Comparison of ENCODE assay signal across 8 cellular contexts in the genomic region with DNA sequence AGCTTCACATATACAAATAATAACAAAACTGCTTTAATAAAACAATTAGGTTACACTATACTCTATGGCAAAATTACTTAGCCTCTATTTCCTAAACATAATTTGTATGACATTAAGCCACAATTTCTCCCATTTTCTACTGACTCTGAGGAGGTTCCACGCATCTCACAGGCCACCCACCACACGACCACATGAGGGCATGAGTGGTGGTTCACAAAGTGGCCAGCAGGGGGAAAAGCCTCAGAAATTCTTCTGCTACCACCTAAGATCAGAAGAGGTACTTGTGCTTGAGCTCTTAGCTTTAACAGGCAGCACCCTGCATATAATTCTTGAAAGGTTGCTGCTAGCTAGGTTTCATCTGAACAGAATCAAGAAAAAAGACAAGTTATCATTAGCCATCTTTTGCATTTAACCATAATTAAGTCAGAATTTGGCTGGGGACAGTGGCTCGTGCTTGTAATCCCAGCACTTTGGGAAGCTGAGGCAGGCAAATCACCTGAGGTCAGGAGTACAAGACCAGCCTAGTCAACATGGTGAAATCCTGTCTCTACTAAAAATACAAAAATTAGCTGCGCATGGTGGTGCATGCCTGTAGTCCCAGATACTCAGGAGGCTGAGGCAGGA. TPM values are rescaled to one million over a fixed set of nuclear protein-coding genes. Genes with fewer than 3 reads are reported as not detected.
A peak's percentile ranks its signal among the peaks of the same experiment; 100 is the strongest.
DNase-seq lines count a peak whose midpoint lies in the region; ATAC-seq and TF ChIP-seq lines count a peak whose summit lies in the region.

No MANE protein-coding gene starts in this region.

- H3K27me3 ChIP-seq in BJ (ENCODE audit: control insufficient read depth, insufficient read depth, low read length): no peaks in the 10 kb centered on the region
- no peaks in the 10 kb centered on the region for H3K27me3 ChIP-seq in endodermal cell (ENCODE audit: control insufficient read depth, insufficient read depth, low read length, poor library complexity, severe bottlenecking)
- H3K27me3 ChIP-seq in testis: no peaks in the 10 kb centered on the region

- H3K27me3 Mint-ChIP-seq in activated CD4-positive, alpha-beta memory T cell treated with anti-CD3 and anti-CD28 coated beads, Interleukin-2, amount 10 ng/mL, durations not matched to agents 7 days and 5 days: no peaks in the 10 kb centered on the region
- H3K27me3 Mint-ChIP-seq in endodermal cell (ENCODE audit: insufficient read depth): no peaks in the 10 kb centered on the region
- no peaks in the 10 kb centered on the region for H3K27me3 Mint-ChIP-seq in neural crest cell (ENCODE audit: low read depth)

- peak; percentile 85 for TF ChIP-seq CTCF in BJ (IDR thresholded peaks at IDR 0.05; ENCODE audit: insufficient read depth, low read depth, low read length)
- peak; percentile 90 for TF ChIP-seq CTCF in endodermal cell (conservative IDR thresholded peaks at IDR 0.05)
- TF ChIP-seq CTCF in neural crest cell (conservative IDR thresholded peaks at IDR 0.05): peak; percentile 75
- peak; percentile 42 to 80 (median 61) for TF ChIP-seq CTCF in testis (IDR thresholded peaks at IDR 0.05)

- intact Hi-C loops in testis (cut with DNase I; ENCODE audit: low total_unique reads): no loop called here

- ATAC-seq in GM18870 (IDR thresholded peaks at IDR 0.05; ENCODE audit: unreplicated experiment): peak; percentile 73
- ATAC-seq in HG03108 (IDR thresholded peaks at IDR 0.05; ENCODE audit: unreplicated experiment): peak; percentile 75

- peaks cover 57% of the 10 kb centered on the region for H3K36me3 Mint-ChIP-seq in activated CD4-positive, alpha-beta memory T cell treated with anti-CD3 and anti-CD28 coated beads, Interleukin-2, amount 10 ng/mL, durations not matched to agents 7 days and 5 days (ENCODE audit: low read depth)
- H3K36me3 Mint-ChIP-seq in endodermal cell (ENCODE audit: low read depth): peaks cover 8% of the 10 kb centered on the region
- no peaks in the 10 kb centered on the region for H3K36me3 Mint-ChIP-seq in neural crest cell (ENCODE audit: low read depth)

- DNase-seq in BJ (ENCODE audit: low read depth) (no peak), NCI-H526 treated with DMSO at 0.1 percent for 48 hours (lab: John Stamatoyannopoulos, UW) (peak; percentile 25), endodermal cell (peak; percentile 86), neural crest cell (ENCODE audit: low read depth, low spot score) (peak; percentile 62), testis (peak; percentile 62)
- DNase-seq in activated CD4-positive, alpha-beta memory T cell treated with anti-CD3 and anti-CD28 coated beads, Interleukin-2, amount 10 ng/mL, durations not matched to agents 7 days and 5 days: peak; percentile 77

- WGBS in endodermal cell (ENCODE audit: insufficient coverage in 1 of 2, insufficient read length in 1 of 2), 2 experiments: 65 to 79% methylated on average over 2 to 4 of the region's 4 CpGs
- WGBS in testis, 2 donors: 58 to 68% methylated on average over 4 of the region's 4 CpGs

- H3K4me3 Mint-ChIP-seq in activated CD4-positive, alpha-beta memory T cell treated with anti-CD3 and anti-CD28 coated beads, Interleukin-2, amount 10 ng/mL, durations not matched to agents 7 days and 5 days: no peak overlapping the region
- H3K4me3 Mint-ChIP-seq in endodermal cell: no peak overlapping the region
- no peak overlapping the region for H3K4me3 Mint-ChIP-seq in neural crest cell

- no peak overlapping the region for H3K4me3 ChIP-seq in BJ (ENCODE audit: low read depth, low read length)
- no peak overlapping the region for H3K4me3 ChIP-seq in endodermal cell (ENCODE audit: low read length)
- H3K4me3 ChIP-seq in testis: no peak overlapping the region

- no peak overlapping the region for H3K27ac ChIP-seq in endodermal cell (ENCODE audit: low read depth, low read length)
- no peak overlapping the region for H3K27ac ChIP-seq in testis

- H3K4me1 ChIP-seq in endodermal cell (ENCODE audit: control insufficient read depth, insufficient read depth, low read length): no peaks in the 10 kb centered on the region
- H3K4me1 ChIP-seq in testis: no peaks in the 10 kb centered on the region

- no peak for TF ChIP-seq POLR2A in testis (IDR thresholded peaks at IDR 0.05)

- POLR2A ChIA-PET in BJ (lab: Charles Lee): no interaction called here
- POLR2A ChIA-PET in activated CD4-positive, alpha-beta memory T cell treated with anti-CD3 and anti-CD28 coated beads, Interleukin-2, amount 10 ng/mL, durations not matched to agents 7 days and 5 days (lab: Charles Lee): interaction anchor here (1.1 to 3.7 kb wide), 7 partner anchors 9 to 536 kb away, joined by 3 to 36 read pairs (median 4); partner anchors contain the start of gene LPXN

- peak overlapping the region; percentile 61 for H3K27ac Mint-ChIP-seq in activated CD4-positive, alpha-beta memory T cell treated with anti-CD3 and anti-CD28 coated beads, Interleukin-2, amount 10 ng/mL, durations not matched to agents 7 days and 5 days
- H3K27ac Mint-ChIP-seq in endodermal cell (no peak overlapping the region), neural crest cell (ENCODE audit: unreplicated experiment) (no peak overlapping the region)

- peaks cover 2% of the 10 kb centered on the region; the same call in 1 of the 2 replicates for H3K36me3 ChIP-seq in BJ (ENCODE audit: control insufficient read depth, insufficient read depth, low read length)
- no peaks in the 10 kb centered on the region for H3K36me3 ChIP-seq in endodermal cell (ENCODE audit: control insufficient read depth, insufficient read depth, low read length)
- no peaks in the 10 kb centered on the region for H3K36me3 ChIP-seq in testis (ENCODE audit: low read depth, missing control alignments)

- H3K9me3 Mint-ChIP-seq in activated CD4-positive, alpha-beta memory T cell treated with anti-CD3 and anti-CD28 coated beads, Interleukin-2, amount 10 ng/mL, durations not matched to agents 7 days and 5 days: no peaks in the 10 kb centered on the region
- H3K9me3 Mint-ChIP-seq in endodermal cell (no peaks in the 10 kb centered on the region), neural crest cell (no peaks in the 10 kb centered on the region)

- peaks cover 63% of the 10 kb centered on the region for H3K4me1 Mint-ChIP-seq in activated CD4-positive, alpha-beta memory T cell treated with anti-CD3 and anti-CD28 coated beads, Interleukin-2, amount 10 ng/mL, durations not matched to agents 7 days and 5 days
- H3K4me1 Mint-ChIP-seq in endodermal cell (no peaks in the 10 kb centered on the region), neural crest cell (no peaks in the 10 kb centered on the region)

- H3K9ac ChIP-seq in endodermal cell (ENCODE audit: extremely low read depth, low read length, poor library complexity, severe bottlenecking): no peak overlapping the region

- CTCF ChIA-PET in BJ (lab: Yijun Ruan, JAX): interaction anchor here (0.8 to 5.0 kb wide), 27 partner anchors 8 to 923 kb away, joined by 3 to 28 read pairs (median 4); no protein-coding TSS in a partner anchor
- CTCF ChIA-PET in activated CD4-positive, alpha-beta memory T cell treated with anti-CD3 and anti-CD28 coated beads, Interleukin-2, amount 10 ng/mL, durations not matched to agents 7 days and 5 days (lab: Charles Lee): interaction anchor here (0.7 to 4.1 kb wide), 24 partner anchors 8 to 768 kb away, joined by 3 to 76 read pairs (median 4); partner anchors contain the start of genes LPXN and ZFP91

- H3K9me3 ChIP-seq in endodermal cell (ENCODE audit: control insufficient read depth, low read length) (no peaks in the 10 kb centered on the region), testis (no peaks in the 10 kb centered on the region)

RNA-seq across cellular contexts. Expression of gene LPXN, which starts 7.7 kb away (rescaled TPM):
- polyA plus RNA-seq in BJ (2011; rRNA removed): 29.2 TPM in 2 replicates
- polyA minus RNA-seq in BJ (2011; rRNA and poly(A)+ RNA removed): 17.4 and 21.2 TPM in 2 replicates
- 100 to 1,000 TPM; 137 to 138 TPM for total RNA-seq in activated CD4-positive, alpha-beta memory T cell treated with anti-CD3 and anti-CD28 coated beads, Interleukin-2, amount 10 ng/mL, durations not matched to agents 7 days and 5 days
- 1 to 10 TPM; 1.9 to 2.7 TPM for total RNA-seq in endodermal cell
- polyA plus RNA-seq in endodermal cell (2013, experiment 1 of 2): 3.5 TPM
- 2.5 TPM for polyA plus RNA-seq in endodermal cell (2013, experiment 2 of 2)
- 2.9 and 3.1 TPM in 2 replicates for total RNA-seq in neural crest cell
- total RNA-seq in testis: 10 to 100 TPM; 15.8 to 17.3 TPM
- 14.5 TPM for polyA plus RNA-seq in testis (ENCODE audit: insufficient read depth, low read depth, low replicate concordance)

RNA-seq across cellular contexts. Expression of gene ZFP91, which starts 10.9 kb away (rescaled TPM):
- 18.3 and 33.5 TPM in 2 replicates for polyA plus RNA-seq in BJ (2011; rRNA removed)
- 19.1 and 22.0 TPM in 2 replicates for polyA minus RNA-seq in BJ (2011; rRNA and poly(A)+ RNA removed)
- total RNA-seq in activated CD4-positive, alpha-beta memory T cell treated with anti-CD3 and anti-CD28 coated beads, Interleukin-2, amount 10 ng/mL, durations not matched to agents 7 days and 5 days: 10 to 100 TPM; 53.5 to 55.2 TPM
- total RNA-seq in endodermal cell: 10 to 100 TPM; 28.0 to 31.0 TPM
- 39.4 TPM for polyA plus RNA-seq in endodermal cell (2013, experiment 1 of 2)
- 39.0 TPM for polyA plus RNA-seq in endodermal cell (2013, experiment 2 of 2)
- total RNA-seq in neural crest cell: 48.0 and 51.5 TPM in 2 replicates
- 100 to 1,000 TPM in 1 of 2 donors, 10 to 100 TPM in 1; 99.0 to 126 TPM for total RNA-seq in testis
- polyA plus RNA-seq in testis (ENCODE audit: insufficient read depth, low read depth, low replicate concordance): 215 TPM

RNA-seq across cellular contexts. Expression of gene CNTF, which starts 54.5 kb away (rescaled TPM):
- polyA plus RNA-seq in BJ (2011; rRNA removed) (0.15 and 0.63 TPM in 2 replicates), testis (ENCODE audit: insufficient read depth, low read depth, low replicate concordance) (1.0 TPM)
- 1.5 and 2.6 TPM in 2 replicates for polyA minus RNA-seq in BJ (2011; rRNA and poly(A)+ RNA removed)
- total RNA-seq in activated CD4-positive, alpha-beta memory T cell treated with anti-CD3 and anti-CD28 coated beads, Interleukin-2, amount 10 ng/mL, durations not matched to agents 7 days and 5 days: 1 to 10 TPM; 2.3 to 2.4 TPM
- total RNA-seq in endodermal cell (1 to 10 TPM; 1.7 to 3.7 TPM), neural crest cell (3.7 and 4.4 TPM in 2 replicates), testis (1 to 10 TPM; 1.3 to 1.6 TPM)
- polyA plus RNA-seq in endodermal cell (2013, experiment 1 of 2): 0.61 TPM
- polyA plus RNA-seq in endodermal cell (2013, experiment 2 of 2): 0.83 TPM

Comparison
In these comparisons a context has a peak if more than half of its experiments do, and no peak if none do; other contexts are left out.
1. RNA of gene LPXN, which starts 7.7 kb away (total RNA-seq): 137 to 138 TPM in activated CD4-positive, alpha-beta memory T cell treated with anti-CD3 and anti-CD28 coated beads, Interleukin-2, amount 10 ng/mL, durations not matched to agents 7 days and 5 days; 15.8 to 17.3 TPM in testis, 2.9 to 3.1 TPM in neural crest cell and 1.9 to 2.7 TPM in endodermal cell; every median in the first group is over 4 times any median in the second.
2. Peak in every context shown above with its lines, with median percentiles within 50 percentile points of each other: CTCF ChIP-seq.